ENCODE assay signal across 9 cellular contexts in the genomic region with DNA sequence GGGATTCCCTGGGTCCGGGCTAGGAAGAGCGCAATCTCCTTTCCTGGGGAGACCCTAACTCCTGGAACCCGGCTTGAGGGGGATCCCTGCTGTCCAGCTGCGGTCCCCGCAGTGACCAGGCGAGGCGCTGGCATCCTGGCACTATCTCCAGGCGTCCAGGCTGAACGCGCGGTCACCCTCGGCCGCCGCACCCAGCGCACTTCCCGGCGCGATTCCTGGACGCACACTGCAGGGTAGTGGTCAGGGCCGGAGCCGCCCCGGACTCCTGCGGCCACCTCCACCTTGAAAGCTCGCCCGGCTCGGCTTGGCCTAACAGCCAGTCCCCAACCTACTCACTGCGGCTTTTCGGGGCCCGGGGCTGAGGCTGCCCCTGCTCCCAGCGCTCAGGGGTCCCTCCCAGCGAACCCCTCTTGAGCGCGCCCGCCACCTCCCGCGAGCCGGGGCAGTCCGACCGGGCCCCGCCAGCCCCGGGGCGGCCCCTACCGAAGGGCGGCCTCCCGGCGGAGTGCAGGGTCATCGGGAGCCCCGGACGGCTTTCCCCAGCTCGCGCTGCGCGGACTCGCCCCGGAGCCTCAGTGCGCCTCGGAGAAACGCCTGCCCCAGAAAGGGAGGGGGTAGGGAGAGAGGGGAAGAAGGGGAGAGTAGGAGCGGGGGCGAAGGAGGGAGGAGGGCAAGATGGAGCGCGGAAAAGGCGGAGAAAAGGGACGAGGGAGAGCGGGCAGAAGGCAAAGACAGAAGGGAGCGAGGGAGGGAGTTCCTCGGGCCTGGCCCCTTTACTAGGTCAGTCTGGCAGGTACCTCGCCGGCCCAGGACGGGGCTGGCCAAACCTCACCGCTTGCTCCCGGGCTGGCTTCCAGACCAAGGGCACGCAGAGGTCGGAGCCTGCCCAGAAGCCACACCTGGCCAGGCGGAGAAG. TPM values are rescaled to one million over a fixed set of nuclear protein-coding genes. Genes with fewer than 3 reads are reported as not detected.
A peak's percentile ranks its signal among the peaks of the same experiment; 100 is the strongest.
DNase-seq lines count a peak whose midpoint lies in the region; ATAC-seq, FAIRE-seq and TF ChIP-seq lines count a peak whose summit lies in the region.
"Had no signal": no experiment of that assay in that cellular context is flagged by ENCODE, and none has a peak within 500 bp of the region (broad histone marks: within the 10 kb centered on the region; RNA-seq: fewer than 3 reads in every experiment).

No MANE protein-coding gene starts in this region.

- H3K27ac ChIP-seq in GM23248 (no peak overlapping the region), OCI-LY7 (ENCODE audit: low read depth, low read length, poor library complexity, severe bottlenecking) (no peak overlapping the region), esophagus muscularis mucosa (replicated peaks in 1 of 4) (peak overlapping the region; percentile 78 to 89 (median 85)), urinary bladder (ENCODE audit: low read depth) (peak overlapping the region; percentile 94)

- H3K36me3 ChIP-seq in ES-I3 (ENCODE audit: insufficient read depth, low read length) (no peaks in the 10 kb centered on the region), GM23248 (ENCODE audit: low read depth) (no peaks in the 10 kb centered on the region), OCI-LY7 (ENCODE audit: insufficient read depth, low read length) (no peaks in the 10 kb centered on the region), esophagus muscularis mucosa (no peaks in the 10 kb centered on the region), mucosa of descending colon (ENCODE audit: low read depth) (no peaks in the 10 kb centered on the region), urinary bladder (ENCODE audit: insufficient read depth) (no peaks in the 10 kb centered on the region)

- peak overlapping the region; percentile 68 for H3K4me3 ChIP-seq in GM23248
- no peak overlapping the region for H3K4me3 ChIP-seq in OCI-LY7 (ENCODE audit: low read depth, low read length, poor library complexity, severe bottlenecking)
- H3K4me3 ChIP-seq in esophagus muscularis mucosa: peak overlapping the region; percentile 65 to 71 (median 70)
- peak overlapping the region; percentile 59 for H3K4me3 ChIP-seq in mucosa of descending colon
- H3K4me3 ChIP-seq in urinary bladder (ENCODE audit: low read depth, low read length): peak overlapping the region; percentile 66

- FAIRE-seq in D721Med (lab: Jason Lieb, UNC): no peak

- H3K4me2 ChIP-seq in GM23248 (ENCODE audit: unreplicated experiment): peak overlapping the region; percentile 73
- 0 out of 2 replicates have a peak overlapping the region, but pooled peaks have one; percentile 19 for H3K4me2 ChIP-seq in OCI-LY7 (ENCODE audit: low read length)

- H3K9me3 ChIP-seq in ES-I3 (ENCODE audit: control insufficient read depth, insufficient read depth, low read length): no peaks in the 10 kb centered on the region
- no peaks in the 10 kb centered on the region for H3K9me3 ChIP-seq in GM23248 (ENCODE audit: low read depth)
- H3K9me3 ChIP-seq in OCI-LY7 (ENCODE audit: low read length): no peaks in the 10 kb centered on the region
- H3K9me3 ChIP-seq in esophagus muscularis mucosa: no peaks in the 10 kb centered on the region
- no peaks in the 10 kb centered on the region for H3K9me3 ChIP-seq in mucosa of descending colon

- in situ Hi-C loops in GM23248 (cut with MboI): no loop called here

- POLR2A ChIA-PET in OCI-LY7 (lab: Charles Lee): interaction anchor here (0.6 kb wide), 1 partner anchor 102 kb away, joined by 3 read pairs; no protein-coding TSS in a partner anchor

- 2 to 4% methylated on average over 52 to 72 of the region's 75 CpGs for WGBS in GM23248 (ENCODE audit: low coverage in 1 of 2, low lambda C conversion rate in 2 of 2, missing lambda C conversion rate in 2 of 2), 2 experiments
- WGBS in esophagus muscularis mucosa: 3% methylated on average over 44 of the region's 75 CpGs
- WGBS in urinary bladder: 2% methylated on average over 75 of the region's 75 CpGs

- intact Hi-C loops in OCI-LY7 (cut with micrococcal nuclease; ENCODE audit: unreplicated experiment) (no loop called here), esophagus muscularis mucosa (cut with DNase I) (loop anchor here (5.0 to 10.0 kb wide), 2 partner anchors 55 to 123 kb away; no protein-coding TSS in a partner anchor), mucosa of descending colon (cut with DNase I, micrococcal nuclease) (no loop called here)

- CTCF ChIA-PET in OCI-LY7 (lab: Charles Lee; ENCODE audit: unreplicated experiment): no interaction called here

- DNase-seq in GM23248 (peak; percentile 71), OCI-LY7 (ENCODE audit: low spot score) (no peak), esophagus muscularis mucosa (ENCODE audit: extremely low spot score) (peak; percentile 89), mucosa of descending colon (peak; percentile 78 to 84 (median 80)), D721Med (ENCODE audit: insufficient read length, low spot score) (no peak), NCI-H1105 treated with DMSO at 0.1 percent for 48 hours (lab: John Stamatoyannopoulos, UW) (no peak)

- peaks cover 19% of the 10 kb centered on the region; the same call in 1 of the 2 replicates for H3K4me1 ChIP-seq in ES-I3 (ENCODE audit: insufficient read depth, low read length)
- H3K4me1 ChIP-seq in GM23248 (ENCODE audit: insufficient read depth): no peaks in the 10 kb centered on the region
- peaks cover 21% of the 10 kb centered on the region for H3K4me1 ChIP-seq in OCI-LY7 (ENCODE audit: insufficient read depth, low read length, poor library complexity, severe bottlenecking)
- H3K4me1 ChIP-seq in esophagus muscularis mucosa: peaks cover 7 to 42% (median 34%) of the 10 kb centered on the region in 4 donors
- H3K4me1 ChIP-seq in mucosa of descending colon (ENCODE audit: low read depth): peaks cover 37% of the 10 kb centered on the region
- peaks cover 2% of the 10 kb centered on the region for H3K4me1 ChIP-seq in urinary bladder (ENCODE audit: insufficient read depth)

- H3K9ac ChIP-seq in ES-I3 (ENCODE audit: low read depth, low read length): peak overlapping the region; percentile 52
- H3K9ac ChIP-seq in GM23248: peak overlapping the region; percentile 26

- peak; percentile 83 for ATAC-seq in mucosa of descending colon

- no peaks in the 10 kb centered on the region for H4K20me1 ChIP-seq in GM23248 (ENCODE audit: insufficient read depth)
- H4K20me1 ChIP-seq in OCI-LY7 (ENCODE audit: insufficient read depth, low read length): no peaks in the 10 kb centered on the region

- TF ChIP-seq CTCF in OCI-LY7 (conservative IDR thresholded peaks at IDR 0.05; ENCODE audit: low read length): no peak
- TF ChIP-seq CTCF in esophagus muscularis mucosa (IDR thresholded peaks at IDR 0.05): peak; percentile 55 to 69 (median 57)
- TF ChIP-seq CTCF in mucosa of descending colon (IDR thresholded peaks at IDR 0.05): peak; percentile 58
- TF ChIP-seq CTCF in D721Med (IDR thresholded peaks at IDR 0.05; ENCODE audit: insufficient read depth, missing control alignments): no peak

- no peak for TF ChIP-seq POLR2A in esophagus muscularis mucosa (IDR thresholded peaks at IDR 0.05; ENCODE audit: low read depth)

- H3K27me3 ChIP-seq in GM23248 (replicated peaks; ENCODE audit: insufficient read depth) (peaks cover 10% of the 10 kb centered on the region; the same call in 1 of the 2 replicates), esophagus muscularis mucosa (peaks cover 0 to 10% (median 0%) of the 10 kb centered on the region in 4 donors)

- peak overlapping the region; percentile 86 for H2AFZ ChIP-seq in GM23248
- H2AFZ ChIP-seq in OCI-LY7 (ENCODE audit: low read length): no peak overlapping the region

- H3K9me2 ChIP-seq in GM23248 (ENCODE audit: insufficient read depth): no peaks in the 10 kb centered on the region
- no peaks in the 10 kb centered on the region for H3K9me2 ChIP-seq in OCI-LY7 (ENCODE audit: insufficient read depth, low read length)

- no peaks in the 10 kb centered on the region for H3F3A ChIP-seq in GM23248 (ENCODE audit: insufficient read depth)

- BruUV-seq in OCI-LY7 (replicated peaks; lab: Mats Ljungman, UMichigan): no TSS peak

- TF ChIP-seq EP300 in esophagus muscularis mucosa (IDR thresholded peaks at IDR 0.05): no peak

- no peaks in the 10 kb centered on the region for H3K79me2 ChIP-seq in GM23248 (ENCODE audit: insufficient read depth)
- no peaks in the 10 kb centered on the region for H3K79me2 ChIP-seq in OCI-LY7 (ENCODE audit: insufficient read depth, low read depth, low read length)

RNA-seq across cellular contexts. Expression of gene POU2AF3, which starts 1.0 kb away (rescaled TPM):
- total RNA-seq in GM23248 (2014; rRNA removed; shearing (Covaris generic)): not detected in 2 replicates
- polyA plus RNA-seq in GM23248 (2016; fragmentation: Nextera tagmentation; extraction: Ambion mirVana): not detected in 2 replicates
- total RNA-seq in OCI-LY7 (2014; rRNA removed; shearing (Covaris generic)): not detected in 2 replicates
- not detected in 2 replicates for total RNA-seq in OCI-LY7 (2022)
- 1 to 10 TPM in 2 of 4 donors, under 1 TPM in 1, not detected in 1; 0.99 to 2.9 (median 2.2) TPM for total RNA-seq in esophagus muscularis mucosa
- 10 to 100 TPM in 1 of 3 donors, 1 to 10 TPM in 2; 6.7 to 14.5 (median 8.1) TPM for total RNA-seq in mucosa of descending colon
- 2.5 TPM for total RNA-seq in urinary bladder
- 7.7 TPM for polyA plus RNA-seq in urinary bladder
- total RNA-seq: T-helper 1 cell treated with Interleukin-12 subunit alpha and Interleukin-12 subunit beta and Interleukin-4 antibody, amounts not matched to agents 30 ng/mL and 1 ng/mL, for 36 hours had no signal

RNA-seq across cellular contexts. Expression of gene POU2AF2, which starts 53.8 kb away (rescaled TPM):
- total RNA-seq in GM23248 (2014; rRNA removed; shearing (Covaris generic)): not detected in 2 replicates
- not detected in 2 replicates for polyA plus RNA-seq in GM23248 (2016; fragmentation: Nextera tagmentation; extraction: Ambion mirVana)
- not detected in 2 replicates for total RNA-seq in OCI-LY7 (2014; rRNA removed; shearing (Covaris generic))
- not detected in 2 replicates for total RNA-seq in OCI-LY7 (2022)
- under 1 TPM in 1 of 4 donors, not detected in 3; 0.66 TPM for total RNA-seq in esophagus muscularis mucosa
- 1 to 10 TPM; 1.0 to 2.1 (median 2.1) TPM for total RNA-seq in mucosa of descending colon
- not detected for total RNA-seq in urinary bladder
- polyA plus RNA-seq in urinary bladder: 0.19 TPM
- total RNA-seq: T-helper 1 cell treated with Interleukin-12 subunit alpha and Interleukin-12 subunit beta and Interleukin-4 antibody, amounts not matched to agents 30 ng/mL and 1 ng/mL, for 36 hours had no signal

Comparison
In these comparisons a context has a peak if more than half of its experiments do, and no peak if none do; other contexts are left out.
1. DNase-seq: peak in GM23248 (single experiment), esophagus muscularis mucosa (single experiment) and mucosa of descending colon (3 of 3); none in OCI-LY7 (single experiment), D721Med (single experiment) and NCI-H1105 treated with DMSO at 0.1 percent for 48 hours (single experiment).
2. H3K27ac ChIP-seq: peak in esophagus muscularis mucosa (4 of 4) and urinary bladder (single experiment); none in GM23248 (single experiment) and OCI-LY7 (single experiment).
3. CTCF ChIP-seq: peak in esophagus muscularis mucosa (3 of 3) and mucosa of descending colon (single experiment); none in OCI-LY7 (single experiment) and D721Med (single experiment).